In genomic region chr17:68748381-68748780, GRCh38 we compare ENCODE assay signal across 1 cellular context.
TF ChIP-seq lines count a peak whose summit lies in the region.

No MANE protein-coding gene starts in this region.

TF ChIP-seq in GM23338, 12 proteins besides CTCF, POLR2A, EP300 and RAD21 (continued from another document):
- TF ChIP-seq, protein P1, sequence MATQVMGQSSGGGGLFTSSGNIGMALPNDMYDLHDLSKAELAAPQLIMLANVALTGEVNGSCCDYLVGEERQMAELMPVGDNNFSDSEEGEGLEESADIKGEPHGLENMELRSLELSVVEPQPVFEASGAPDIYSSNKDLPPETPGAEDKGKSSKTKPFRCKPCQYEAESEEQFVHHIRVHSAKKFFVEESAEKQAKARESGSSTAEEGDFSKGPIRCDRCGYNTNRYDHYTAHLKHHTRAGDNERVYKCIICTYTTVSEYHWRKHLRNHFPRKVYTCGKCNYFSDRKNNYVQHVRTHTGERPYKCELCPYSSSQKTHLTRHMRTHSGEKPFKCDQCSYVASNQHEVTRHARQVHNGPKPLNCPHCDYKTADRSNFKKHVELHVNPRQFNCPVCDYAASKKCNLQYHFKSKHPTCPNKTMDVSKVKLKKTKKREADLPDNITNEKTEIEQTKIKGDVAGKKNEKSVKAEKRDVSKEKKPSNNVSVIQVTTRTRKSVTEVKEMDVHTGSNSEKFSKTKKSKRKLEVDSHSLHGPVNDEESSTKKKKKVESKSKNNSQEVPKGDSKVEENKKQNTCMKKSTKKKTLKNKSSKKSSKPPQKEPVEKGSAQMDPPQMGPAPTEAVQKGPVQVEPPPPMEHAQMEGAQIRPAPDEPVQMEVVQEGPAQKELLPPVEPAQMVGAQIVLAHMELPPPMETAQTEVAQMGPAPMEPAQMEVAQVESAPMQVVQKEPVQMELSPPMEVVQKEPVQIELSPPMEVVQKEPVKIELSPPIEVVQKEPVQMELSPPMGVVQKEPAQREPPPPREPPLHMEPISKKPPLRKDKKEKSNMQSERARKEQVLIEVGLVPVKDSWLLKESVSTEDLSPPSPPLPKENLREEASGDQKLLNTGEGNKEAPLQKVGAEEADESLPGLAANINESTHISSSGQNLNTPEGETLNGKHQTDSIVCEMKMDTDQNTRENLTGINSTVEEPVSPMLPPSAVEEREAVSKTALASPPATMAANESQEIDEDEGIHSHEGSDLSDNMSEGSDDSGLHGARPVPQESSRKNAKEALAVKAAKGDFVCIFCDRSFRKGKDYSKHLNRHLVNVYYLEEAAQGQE (IDR thresholded peaks at IDR 0.05; ENCODE audit: unreplicated experiment): no peak
- no peak for TF ChIP-seq JUNB (IDR thresholded peaks at IDR 0.05; ENCODE audit: unreplicated experiment)
- no peak for TF ChIP-seq ETS1 (IDR thresholded peaks at IDR 0.05)
- TF ChIP-seq EZH2phosphoT487 (IDR thresholded peaks at IDR 0.05; ENCODE audit: unreplicated experiment): no peak
- no peak for TF ChIP-seq CREB1 (CRISPR knock-in tag; IDR thresholded peaks at IDR 0.05; ENCODE audit: low read depth)
- TF ChIP-seq EZH2 (IDR thresholded peaks at IDR 0.05; ENCODE audit: low read depth, unreplicated experiment): no peak
- no peak for TF ChIP-seq STAT1 (IDR thresholded peaks at IDR 0.05; ENCODE audit: unreplicated experiment)
- TF ChIP-seq ZNF462 (CRISPR knock-in tag; IDR thresholded peaks at IDR 0.05): no peak
- TF ChIP-seq NANOG (IDR thresholded peaks at IDR 0.05; ENCODE audit: borderline replicate concordance): no peak
- TF ChIP-seq ZNF331 (CRISPR knock-in tag; IDR thresholded peaks at IDR 0.05; ENCODE audit: low read depth): no peak
